ENCODE assay signal across 20 cellular contexts in genomic region chr9:132514011-132514744, GRCh38.
DNase-seq lines count a peak whose midpoint lies in the region; ATAC-seq and TF ChIP-seq lines count a peak whose summit lies in the region.
"Had no signal": no experiment of that assay in that cellular context is flagged by ENCODE, and none has a peak within 500 bp of the region (broad histone marks: within the 10 kb centered on the region; RNA-seq: fewer than 3 reads in every experiment).

No MANE protein-coding gene starts in this region.

- H3K23ac ChIP-seq in neuronal stem cell (ENCODE audit: low read depth, low read length, poor library complexity), result no peak overlapping the region

- H3K4ac ChIP-seq in neuronal stem cell (ENCODE audit: low read length), result no peak overlapping the region

- no peaks in the 10 kb centered on the region for H3K27me3 ChIP-seq in endodermal cell (ENCODE audit: control insufficient read depth, insufficient read depth, low read length, poor library complexity, severe bottlenecking)
- H3K27me3 ChIP-seq in neuronal stem cell (ENCODE audit: control insufficient read depth in 3 of 3, insufficient read depth in 3 of 3, low read depth in 1 of 3, low read length in 3 of 3), result peaks cover 0 to 83% (median 0%) of the 10 kb centered on the region in 3 experiments
- H3K27me3 ChIP-seq: BE2C had no signal

- H3K4me3 ChIP-seq in endodermal cell (ENCODE audit: low read length), result no peak overlapping the region
- H3K4me3 ChIP-seq in neuronal stem cell (ENCODE audit: low read length in 2 of 2), result no peak overlapping the region
- H3K4me3 ChIP-seq: BLaER1 treated with 17β-estradiol and CSF1 and Interleukin-3, amounts not matched to agents 10 nM and 100 nM; GM23248 had no signal

- H2BK15ac ChIP-seq in neuronal stem cell (ENCODE audit: low read length), result no peak overlapping the region

- DNase-seq in ELF-1 (ENCODE audit: low read depth, low spot score) (peak; percentile 45), endodermal cell (peak; percentile 71), neuronal stem cell (ENCODE audit: low spot score) (no peak), AG08395 (ENCODE audit: low spot score) (no peak), NCI-H187 treated with DMSO at 0.1 percent for 48 hours (lab: John Stamatoyannopoulos, UW) (no peak)
- DNase-seq: AML-193; BE2C; CD4-positive, alpha-beta T cell; CD8-positive, alpha-beta memory T cell; DMS 273 treated with DMSO at 0.1 percent for 48 hours; DMS79; EL; GF-D8; GM23248; H7; HCEC 1CT had no signal

- H3K9ac ChIP-seq in endodermal cell (ENCODE audit: extremely low read depth, low read length, poor library complexity, severe bottlenecking) (no peak overlapping the region), neuronal stem cell (ENCODE audit: low read depth, low read length, poor library complexity) (no peak overlapping the region)
- H3K9ac ChIP-seq: BLaER1 treated with 17β-estradiol and CSF1 and Interleukin-3, amounts not matched to agents 10 nM and 100 nM; GM23248 had no signal

- H3K4me2 ChIP-seq in neuronal stem cell (ENCODE audit: insufficient read depth, low read length, poor library complexity, severe bottlenecking), result no peak overlapping the region
- H3K4me2 ChIP-seq: BLaER1 treated with 17β-estradiol and CSF1 and Interleukin-3, amounts not matched to agents 10 nM and 100 nM had no signal

- H3K4me3 Mint-ChIP-seq in endodermal cell, result no peak overlapping the region
- H3K4me3 Mint-ChIP-seq: CD14-positive monocyte; CD4-positive, alpha-beta T cell; CD8-positive, alpha-beta memory T cell had no signal

- H2BK5ac ChIP-seq in neuronal stem cell (ENCODE audit: low read length), result no peak overlapping the region

- H4K8ac ChIP-seq in neuronal stem cell (ENCODE audit: low read depth, low read length), result no peak overlapping the region

- no peak for ATAC-seq in GM18861 (IDR thresholded peaks at IDR 0.05; ENCODE audit: unreplicated experiment)

- H3K36me3 ChIP-seq in endodermal cell (ENCODE audit: control insufficient read depth, insufficient read depth, low read length) (no peaks in the 10 kb centered on the region), neuronal stem cell (replicated peaks in 1 of 2; ENCODE audit: control insufficient read depth in 2 of 2, insufficient read depth in 2 of 2, low read length in 2 of 2) (no peaks in the 10 kb centered on the region)
- H3K36me3 ChIP-seq: BE2C; BLaER1 treated with 17β-estradiol and CSF1 and Interleukin-3, amounts not matched to agents 10 nM and 100 nM had no signal

- no peak overlapping the region for H2AFZ ChIP-seq in neuronal stem cell (ENCODE audit: low read length)
- H2AFZ ChIP-seq: GM23248 had no signal

- 79 to 82% methylated on average over 15 to 22 of the region's 22 CpGs for WGBS in endodermal cell (ENCODE audit: insufficient coverage in 1 of 2, insufficient read length in 1 of 2), 2 experiments
- no CpG with 5 or more reads among the region's 22 CpGs for WGBS in neuronal stem cell (ENCODE audit: extremely low coverage in 2 of 2, insufficient read length in 2 of 2, insufficient replicate concordance in 1 of 2), 2 donors

- peak overlapping the region; percentile 56 for H2AK5ac ChIP-seq in neuronal stem cell (ENCODE audit: low read depth, low read length)

- no peak overlapping the region for H3K27ac Mint-ChIP-seq in endodermal cell
- H3K27ac Mint-ChIP-seq: CD14-positive monocyte; CD4-positive, alpha-beta T cell had no signal

- peaks cover 32% of the 10 kb centered on the region for H3K27me3 Mint-ChIP-seq in endodermal cell (ENCODE audit: insufficient read depth)

- H3K79me1 ChIP-seq in neuronal stem cell (ENCODE audit: low read depth, low read length), result no peaks in the 10 kb centered on the region

- no peak overlapping the region for H4K91ac ChIP-seq in neuronal stem cell (ENCODE audit: low read depth, low read length, poor library complexity)

- H3K4me1 ChIP-seq in endodermal cell (ENCODE audit: control insufficient read depth, insufficient read depth, low read length) (no peaks in the 10 kb centered on the region), neuronal stem cell (ENCODE audit: control insufficient read depth in 2 of 2, insufficient read depth in 1 of 2, low read depth in 1 of 2, low read length in 2 of 2) (peaks cover 0 to 3% of the 10 kb centered on the region in 2 donors)
- H3K4me1 ChIP-seq: BE2C; BLaER1 treated with 17β-estradiol and CSF1 and Interleukin-3, amounts not matched to agents 10 nM and 100 nM had no signal

- peaks cover 6% of the 10 kb centered on the region for H3K4me1 Mint-ChIP-seq in endodermal cell
- H3K4me1 Mint-ChIP-seq: CD14-positive monocyte; CD8-positive, alpha-beta memory T cell had no signal

- H3K18ac ChIP-seq in neuronal stem cell (ENCODE audit: low read length), result peak overlapping the region; percentile 62

- H3K14ac ChIP-seq in neuronal stem cell (ENCODE audit: low read length), result no peak overlapping the region

- no peaks in the 10 kb centered on the region for H3K36me3 Mint-ChIP-seq in endodermal cell (ENCODE audit: low read depth)
- H3K36me3 Mint-ChIP-seq: CD14-positive monocyte; CD8-positive, alpha-beta memory T cell had no signal

- H3K9me3 ChIP-seq in endodermal cell (ENCODE audit: control insufficient read depth, low read length) (no peaks in the 10 kb centered on the region), neuronal stem cell (replicated peaks in 1 of 2; ENCODE audit: control insufficient read depth in 2 of 2, insufficient read depth in 1 of 2, low read depth in 1 of 2, low read length in 2 of 2) (no peaks in the 10 kb centered on the region)
- H3K9me3 ChIP-seq: BE2C; BLaER1 treated with 17β-estradiol and CSF1 and Interleukin-3, amounts not matched to agents 10 nM and 100 nM had no signal

- TF ChIP-seq CTCF in endodermal cell (conservative IDR thresholded peaks at IDR 0.05), result no peak

- no peak overlapping the region for H2BK120ac ChIP-seq in neuronal stem cell (ENCODE audit: low read depth, low read length)

- H3K27ac ChIP-seq in endodermal cell (ENCODE audit: low read depth, low read length) (no peak overlapping the region), neuronal stem cell (replicated peaks; ENCODE audit: low read length) (no peak overlapping the region)
- H3K27ac ChIP-seq: 22Rv1; BLaER1 treated with 17β-estradiol and CSF1 and Interleukin-3, amounts not matched to agents 10 nM and 100 nM; GM23248 had no signal

- H2BK12ac ChIP-seq in neuronal stem cell (ENCODE audit: low read length), result peak overlapping the region; percentile 2

- H3K9me3 Mint-ChIP-seq in endodermal cell, result no peaks in the 10 kb centered on the region
- H3K9me3 Mint-ChIP-seq: CD4-positive, alpha-beta T cell; CD8-positive, alpha-beta memory T cell had no signal

Comparison
In these comparisons a context has a peak if more than half of its experiments do, and no peak if none do; other contexts are left out.
1. DNase-seq: peak in ELF-1 (single experiment) and endodermal cell (single experiment); none in neuronal stem cell (single experiment), AG08395 (single experiment) and NCI-H187 treated with DMSO at 0.1 percent for 48 hours (single experiment).